Comparison of ENCODE assay signal across 15 cellular contexts in genomic region chr4:2790583-2791517, GRCh38. TPM values are rescaled to one million over a fixed set of nuclear protein-coding genes. Genes with fewer than 3 reads are reported as not detected.
DNase-seq lines count a peak whose midpoint lies in the region; ATAC-seq and TF ChIP-seq lines count a peak whose summit lies in the region.
"Had no signal": no experiment of that assay in that cellular context is flagged by ENCODE, and none has a peak within 500 bp of the region (broad histone marks: within the 10 kb centered on the region; RNA-seq: fewer than 3 reads in every experiment).

No MANE protein-coding gene starts in this region.

- H3K9me3 ChIP-seq in Panc1 (ENCODE audit: control insufficient read depth, insufficient read depth, low read depth, low read length): no peaks in the 10 kb centered on the region
- no peaks in the 10 kb centered on the region for H3K9me3 ChIP-seq in GM23248 (ENCODE audit: low read depth)
- H3K9me3 ChIP-seq: mucosa of descending colon had no signal

- H3K9me2 ChIP-seq in GM23248 (ENCODE audit: insufficient read depth): no peaks in the 10 kb centered on the region

- H3K4me2 ChIP-seq in GM23248 (ENCODE audit: unreplicated experiment): no peak overlapping the region
- H3K4me2 ChIP-seq: smooth muscle cell had no signal

- H3K9ac ChIP-seq in GM23248: no peak overlapping the region

- no peaks in the 10 kb centered on the region for H3K9me3 Mint-ChIP-seq in progenitor cell of endocrine pancreas (ENCODE audit: low read depth)
- H3K9me3 Mint-ChIP-seq: activated naive CD4-positive, alpha-beta T cell treated with anti-CD3 and anti-CD28 coated beads, Interleukin-2, amount 50 U/mL, for 72 hours had no signal

- no TSS peak for BruUV-seq in Panc1 (replicated peaks; lab: Mats Ljungman, UMichigan)

- peaks cover 13% of the 10 kb centered on the region for H3K79me2 ChIP-seq in GM23248 (ENCODE audit: insufficient read depth)

- peaks cover 32% of the 10 kb centered on the region for H3K4me1 ChIP-seq in Panc1 (ENCODE audit: control insufficient read depth, insufficient read depth, low read length)
- peaks cover 20% of the 10 kb centered on the region for H3K4me1 ChIP-seq in GM23248 (ENCODE audit: insufficient read depth)

- no peaks in the 10 kb centered on the region for H3K36me3 Mint-ChIP-seq in progenitor cell of endocrine pancreas (ENCODE audit: insufficient read depth)
- H3K36me3 Mint-ChIP-seq: activated naive CD4-positive, alpha-beta T cell treated with anti-CD3 and anti-CD28 coated beads, Interleukin-2, amount 50 U/mL, for 72 hours had no signal

- H3K27me3 ChIP-seq in Panc1 (ENCODE audit: control insufficient read depth, insufficient read depth, low read length) (no peaks in the 10 kb centered on the region), GM23248 (replicated peaks; ENCODE audit: insufficient read depth) (no peaks in the 10 kb centered on the region)
- H3K27me3 ChIP-seq: dorsolateral prefrontal cortex had no signal

- POLR2A ChIA-PET in Panc1 (lab: Charles Lee): no interaction called here

- no peak overlapping the region for H3K4me3 Mint-ChIP-seq in progenitor cell of endocrine pancreas (ENCODE audit: low read depth)

- no peaks in the 10 kb centered on the region for H3K4me1 Mint-ChIP-seq in progenitor cell of endocrine pancreas (ENCODE audit: low read depth)

- 0 out of 2 replicates have a peak, but pooled peaks cover under 1% of the 10 kb centered on the region for H3F3A ChIP-seq in GM23248 (ENCODE audit: insufficient read depth)

- ATAC-seq in Panc1: no peak
- no peak for ATAC-seq in left cardiac atrium
- no peak for ATAC-seq in HG03520 (IDR thresholded peaks at IDR 0.05; ENCODE audit: unreplicated experiment)
- ATAC-seq: activated naive CD4-positive, alpha-beta T cell treated with anti-CD3 and anti-CD28 coated beads, Interleukin-2, amount 50 U/mL, for 72 hours had no signal

- no peak overlapping the region for H3K4me3 ChIP-seq in Panc1 (ENCODE audit: low read depth in 2 of 2, low read length in 2 of 2)
- H3K4me3 ChIP-seq in GM23248: no peak overlapping the region
- H3K4me3 ChIP-seq: dorsolateral prefrontal cortex, mucosa of descending colon, smooth muscle cell had no signal

- no peaks in the 10 kb centered on the region for H4K20me1 ChIP-seq in GM23248 (ENCODE audit: insufficient read depth)

- CTCF ChIA-PET in Panc1 (lab: Charles Lee): interaction anchor here (0.6 kb wide), 1 partner anchor 86 kb away, joined by 3 read pairs; no protein-coding TSS in a partner anchor

- intact Hi-C loops in Panc1 (cut with micrococcal nuclease; ENCODE audit: unreplicated experiment) (loop anchor here (10.0 kb wide), 1 partner anchor 144 kb away; no protein-coding TSS in a partner anchor), left cardiac atrium (cut with DNase I) (loop anchor here in 1 of 2 donors (5.0 kb wide), 1 partner anchor 51 kb away; the partner anchor contains the start of gene ADD1)

- in situ Hi-C loops in Panc1 (cut with HindIII; ENCODE audit: low pct_unique_long_range_greater_than_20kb, low sequenced_read_pairs): no loop called here
- in situ Hi-C loops in GM23248 (cut with MboI): no loop called here

- TF ChIP-seq CTCF in Panc1 (IDR thresholded peaks at IDR 0.05) (no peak), progenitor cell of endocrine pancreas (IDR thresholded peaks at IDR 0.05; ENCODE audit: unreplicated experiment) (no peak)

- H3K27me3 Mint-ChIP-seq in progenitor cell of endocrine pancreas: peaks cover 37% of the 10 kb centered on the region

- WGBS in GM23248 (ENCODE audit: low coverage in 1 of 2, low lambda C conversion rate in 2 of 2, missing lambda C conversion rate in 2 of 2), 2 experiments: 78 to 83% methylated on average over 19 of the region's 19 CpGs

- H3K27ac Mint-ChIP-seq in progenitor cell of endocrine pancreas: peak overlapping the region; percentile 71

- H2AFZ ChIP-seq in GM23248: no peak overlapping the region

- no peaks in the 10 kb centered on the region for H3K36me3 ChIP-seq in Panc1 (ENCODE audit: control insufficient read depth, insufficient read depth, low read length)
- H3K36me3 ChIP-seq in GM23248 (ENCODE audit: low read depth): no peaks in the 10 kb centered on the region

- 0 out of 2 replicates have a peak overlapping the region, but pooled peaks have one; percentile 29 for H3K27ac ChIP-seq in Panc1 (ENCODE audit: low read length)
- no peak overlapping the region for H3K27ac ChIP-seq in GM23248
- H3K27ac ChIP-seq: VCaP had no signal

- peak; percentile 20 for DNase-seq in SKM-1 treated with dmso at 0.1 percent for 144 hours (lab: John Stamatoyannopoulos, UW; ENCODE audit: unreplicated experiment)
- DNase-seq in SKM-1 (lab: John Stamatoyannopoulos, UW; ENCODE audit: unreplicated experiment): no peak
- DNase-seq in Panc1 (ENCODE audit: low read depth, low spot score): no peak
- DNase-seq in left cardiac atrium: peak; percentile 40
- DNase-seq in progenitor cell of endocrine pancreas (ENCODE audit: low spot score, unreplicated experiment): no peak
- no peak for DNase-seq in GM23248
- no peak for DNase-seq in H4 (ENCODE audit: low spot score)
- DNase-seq: DND-41, NCI-H1694 treated with DMSO at 0.1 percent for 48 hours had no signal

RNA-seq across cellular contexts. Expression of gene SH3BP2, which starts 2.0 kb away (rescaled TPM):
- total RNA-seq in Panc1 (2021; ENCODE audit: unreplicated experiment) (93.4 TPM), left cardiac atrium (10 to 100 TPM; 28.3 to 28.5 TPM), progenitor cell of endocrine pancreas (67.7 and 70.8 TPM in 2 replicates)
- 56.2 TPM for polyA plus RNA-seq in Panc1 (2012; ENCODE audit: insufficient read length)
- total RNA-seq in GM23248 (2014; rRNA removed; shearing (Covaris generic)): 31.2 and 46.3 TPM in 2 replicates
- polyA plus RNA-seq in GM23248 (2016; fragmentation: Nextera tagmentation; extraction: Ambion mirVana): 19.1 and 20.9 TPM in 2 replicates
- total RNA-seq in H4 (2014; rRNA removed; shearing (Covaris generic)): 10.9 and 17.7 TPM in 2 replicates

RNA-seq across cellular contexts. Expression of gene TNIP2, which starts 34.7 kb away (rescaled TPM):
- total RNA-seq in Panc1 (2021; ENCODE audit: unreplicated experiment) (60.3 TPM), left cardiac atrium (10 to 100 TPM; 23.2 to 31.4 TPM), progenitor cell of endocrine pancreas (21.2 and 26.3 TPM in 2 replicates)
- 59.6 TPM for polyA plus RNA-seq in Panc1 (2012; ENCODE audit: insufficient read length)
- total RNA-seq in GM23248 (2014; rRNA removed; shearing (Covaris generic)): 55.2 and 64.6 TPM in 2 replicates
- polyA plus RNA-seq in GM23248 (2016; fragmentation: Nextera tagmentation; extraction: Ambion mirVana): 40.6 and 41.0 TPM in 2 replicates
- 45.7 and 46.8 TPM in 2 replicates for total RNA-seq in H4 (2014; rRNA removed; shearing (Covaris generic))

RNA-seq across cellular contexts. Expression of gene ADD1, which starts 52.8 kb away (rescaled TPM):
- total RNA-seq in Panc1 (2021; ENCODE audit: unreplicated experiment) (158 TPM), left cardiac atrium (100 to 1,000 TPM; 200 to 209 TPM), progenitor cell of endocrine pancreas (249 and 271 TPM in 2 replicates)
- polyA plus RNA-seq in Panc1 (2012; ENCODE audit: insufficient read length): 126 TPM
- 188 and 219 TPM in 2 replicates for total RNA-seq in GM23248 (2014; rRNA removed; shearing (Covaris generic))
- polyA plus RNA-seq in GM23248 (2016; fragmentation: Nextera tagmentation; extraction: Ambion mirVana): 175 and 181 TPM in 2 replicates
- 117 and 125 TPM in 2 replicates for total RNA-seq in H4 (2014; rRNA removed; shearing (Covaris generic))

Comparison
In these comparisons a context has a peak if more than half of its experiments do, and no peak if none do; other contexts are left out.
1. DNase-seq: peak in SKM-1 treated with dmso at 0.1 percent for 144 hours (single experiment) and left cardiac atrium (single experiment); none in SKM-1 (single experiment), Panc1 (single experiment), progenitor cell of endocrine pancreas (single experiment), GM23248 (single experiment) and H4 (single experiment).